9 cellular contexts compared by ENCODE assay signal in the genomic region with DNA sequence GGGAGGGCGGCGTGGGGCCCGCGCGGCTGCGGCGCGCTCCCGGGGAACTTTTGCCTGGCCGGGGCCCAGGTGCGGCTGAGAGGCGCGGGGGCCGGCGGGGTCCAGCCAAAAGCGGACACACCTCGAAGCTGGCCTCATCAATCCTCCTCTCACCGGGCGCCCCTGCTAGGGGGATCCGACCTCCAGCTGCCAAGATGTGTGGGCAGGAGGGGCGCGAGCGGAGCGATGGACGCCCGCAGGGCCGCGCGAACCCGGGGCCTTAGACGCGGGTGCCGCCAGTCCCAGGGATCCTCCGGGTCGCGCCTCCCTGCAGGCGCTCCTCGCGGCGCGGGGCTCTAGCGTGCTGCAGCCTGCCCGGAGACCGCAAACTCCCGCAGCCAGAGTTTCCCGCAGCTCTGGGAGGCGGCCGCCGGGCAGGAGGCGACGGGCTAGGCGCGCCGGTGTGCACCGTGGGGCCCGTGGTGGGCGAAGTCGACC.
DNase-seq lines count a peak whose midpoint lies in the region; ATAC-seq and TF ChIP-seq lines count a peak whose summit lies in the region.
"Had no signal": no experiment of that assay in that cellular context is flagged by ENCODE, and none has a peak within 500 bp of the region (broad histone marks: within the 10 kb centered on the region; RNA-seq: fewer than 3 reads in every experiment).

No MANE protein-coding gene starts in this region.

- H3K27ac ChIP-seq in tibial artery = peak overlapping the region; percentile 95 to 96

- H3K9me3 ChIP-seq in iPS-18c (ENCODE audit: control insufficient read depth, insufficient read depth, low read length) (no peaks in the 10 kb centered on the region), tibial artery (no peaks in the 10 kb centered on the region)

- H3K36me3 Mint-ChIP-seq in activated naive CD4-positive, alpha-beta T cell treated with anti-CD3 and anti-CD28 coated beads, Interleukin-2, amount 50 U/mL, for 24 hours = no peaks in the 10 kb centered on the region

- H3K4me3 Mint-ChIP-seq in activated naive CD4-positive, alpha-beta T cell treated with anti-CD3 and anti-CD28 coated beads, Interleukin-2, amount 50 U/mL, for 24 hours = peak overlapping the region; percentile 4

- H3K4me3 ChIP-seq in iPS-18c (ENCODE audit: insufficient read depth, low read depth, low read length) (peak overlapping the region; percentile 94), tibial artery (peak overlapping the region; percentile 69 to 88)

- H3K36me3 ChIP-seq in tibial artery = no peaks in the 10 kb centered on the region

- H3K27me3 ChIP-seq in tibial artery = no peaks in the 10 kb centered on the region

- no peak for TF ChIP-seq CTCF in tibial artery (IDR thresholded peaks at IDR 0.05)

- DNase-seq in activated T-cell treated with anti-CD3 and anti-CD28 coated beads, Interleukin-2, amount 50 U/mL, for 1 hour = peak; percentile 35
- DNase-seq in activated T-cell treated with anti-CD3 and anti-CD28 coated beads for 4 hours (no peak), tibial artery (no peak), NCI-H774 (lab: John Stamatoyannopoulos, UW) (no peak)
- no peak for DNase-seq in effector CD4-positive, alpha-beta T cell
- DNase-seq: small intestine had no signal

- H3K4me1 ChIP-seq in tibial artery = peaks cover 0 to 53% (median 48%) of the 10 kb centered on the region in 4 donors

- H3K27ac Mint-ChIP-seq in activated naive CD4-positive, alpha-beta T cell treated with anti-CD3 and anti-CD28 coated beads, Interleukin-2, amount 50 U/mL, for 24 hours = no peak overlapping the region

- H3K4me1 Mint-ChIP-seq in activated naive CD4-positive, alpha-beta T cell treated with anti-CD3 and anti-CD28 coated beads, Interleukin-2, amount 50 U/mL, for 24 hours = peaks cover 46% of the 10 kb centered on the region

- no peaks in the 10 kb centered on the region for H3K9me3 Mint-ChIP-seq in activated naive CD4-positive, alpha-beta T cell treated with anti-CD3 and anti-CD28 coated beads, Interleukin-2, amount 50 U/mL, for 24 hours

- no peak for ATAC-seq in HG02642 (IDR thresholded peaks at IDR 0.05; ENCODE audit: poor library complexity, unreplicated experiment)

- intact Hi-C loops in tibial artery (cut with DNase I; ENCODE audit: low total_unique reads) = loop anchor here (2.0 kb wide), 1 partner anchor 91 kb away; no protein-coding TSS in a partner anchor

- H3K27me3 Mint-ChIP-seq in activated naive CD4-positive, alpha-beta T cell treated with anti-CD3 and anti-CD28 coated beads, Interleukin-2, amount 50 U/mL, for 24 hours = peaks cover 4% of the 10 kb centered on the region
